Comparison of ENCODE assay signal across 1 cellular context in the genomic region with DNA sequence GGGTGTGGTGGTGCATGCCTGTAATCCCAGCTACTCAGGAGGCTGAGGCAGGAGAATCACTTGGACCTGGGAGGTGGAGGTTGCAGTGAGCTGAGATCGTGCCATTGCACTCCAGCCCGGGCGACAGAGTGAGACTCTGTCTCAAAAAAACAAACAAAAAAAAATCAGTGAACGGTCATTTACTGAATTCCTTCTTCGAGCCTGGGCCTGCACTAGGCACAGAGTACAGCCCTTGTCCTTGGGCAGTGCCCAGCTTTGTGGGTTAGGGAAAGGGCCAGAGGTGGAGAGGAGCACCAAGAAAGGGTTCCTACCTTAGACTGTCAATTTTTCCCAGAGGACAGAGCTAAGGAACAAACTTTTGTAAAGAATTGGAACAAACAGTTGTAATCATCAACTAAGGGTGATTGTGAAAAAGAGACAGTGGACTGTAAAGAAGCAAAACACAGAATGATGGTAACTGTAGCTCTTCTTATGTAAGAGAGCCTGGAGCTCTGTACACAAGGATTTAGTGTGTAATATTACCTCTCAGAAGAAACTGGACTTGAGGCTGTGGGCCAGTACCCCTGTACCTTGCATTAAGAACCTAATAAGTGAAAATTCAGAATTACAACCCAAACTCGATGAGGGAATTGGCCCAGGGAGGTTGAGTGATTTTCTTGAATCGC.
TF ChIP-seq lines count a peak whose summit lies in the region.

No MANE protein-coding gene starts in this region.

TF ChIP-seq in HepG2, 621 proteins besides CTCF, POLR2A, EP300 and RAD21 (continued from another document and continues in another):
- TF ChIP-seq ZNF710 (CRISPR knock-in tag; IDR thresholded peaks at IDR 0.05; ENCODE audit: borderline replicate concordance) (no peak), ZNF724P (CRISPR knock-in tag; IDR thresholded peaks at IDR 0.05; ENCODE audit: borderline replicate concordance) (no peak), TRIM24 (CRISPR knock-in tag; IDR thresholded peaks at IDR 0.05) (no peak), ZBTB25 (CRISPR knock-in tag; IDR thresholded peaks at IDR 0.05) (no peak), KLF12 (CRISPR knock-in tag; IDR thresholded peaks at IDR 0.05; ENCODE audit: borderline replicate concordance) (no peak), NFE2L1 (CRISPR knock-in tag; IDR thresholded peaks at IDR 0.05; ENCODE audit: borderline replicate concordance) (no peak), STAG1 (CRISPR knock-in tag; IDR thresholded peaks at IDR 0.05) (no peak), ARID2 (CRISPR knock-in tag; IDR thresholded peaks at IDR 0.05; ENCODE audit: borderline replicate concordance) (no peak), NBN (conservative IDR thresholded peaks at IDR 0.05) (no peak), ZNF512 (CRISPR knock-in tag; IDR thresholded peaks at IDR 0.05) (no peak), MAFK (conservative IDR thresholded peaks at IDR 0.05 in 1 of 2, IDR thresholded peaks at IDR 0.05 in 1 of 2; ENCODE audit: low read length in 2 of 2) (no peak), ZNF30 (CRISPR knock-in tag; IDR thresholded peaks at IDR 0.05) (no peak), TCF12 (IDR thresholded peaks at IDR 0.05) (no peak), TCF12 (CRISPR knock-in tag; IDR thresholded peaks at IDR 0.05) (no peak), ETV6 (CRISPR knock-in tag; conservative IDR thresholded peaks at IDR 0.05) (no peak), NFE2 (CRISPR knock-in tag; IDR thresholded peaks at IDR 0.05) (no peak), MED1 (CRISPR knock-in tag; IDR thresholded peaks at IDR 0.05) (no peak)
- TF ChIP-seq, protein P1, sequence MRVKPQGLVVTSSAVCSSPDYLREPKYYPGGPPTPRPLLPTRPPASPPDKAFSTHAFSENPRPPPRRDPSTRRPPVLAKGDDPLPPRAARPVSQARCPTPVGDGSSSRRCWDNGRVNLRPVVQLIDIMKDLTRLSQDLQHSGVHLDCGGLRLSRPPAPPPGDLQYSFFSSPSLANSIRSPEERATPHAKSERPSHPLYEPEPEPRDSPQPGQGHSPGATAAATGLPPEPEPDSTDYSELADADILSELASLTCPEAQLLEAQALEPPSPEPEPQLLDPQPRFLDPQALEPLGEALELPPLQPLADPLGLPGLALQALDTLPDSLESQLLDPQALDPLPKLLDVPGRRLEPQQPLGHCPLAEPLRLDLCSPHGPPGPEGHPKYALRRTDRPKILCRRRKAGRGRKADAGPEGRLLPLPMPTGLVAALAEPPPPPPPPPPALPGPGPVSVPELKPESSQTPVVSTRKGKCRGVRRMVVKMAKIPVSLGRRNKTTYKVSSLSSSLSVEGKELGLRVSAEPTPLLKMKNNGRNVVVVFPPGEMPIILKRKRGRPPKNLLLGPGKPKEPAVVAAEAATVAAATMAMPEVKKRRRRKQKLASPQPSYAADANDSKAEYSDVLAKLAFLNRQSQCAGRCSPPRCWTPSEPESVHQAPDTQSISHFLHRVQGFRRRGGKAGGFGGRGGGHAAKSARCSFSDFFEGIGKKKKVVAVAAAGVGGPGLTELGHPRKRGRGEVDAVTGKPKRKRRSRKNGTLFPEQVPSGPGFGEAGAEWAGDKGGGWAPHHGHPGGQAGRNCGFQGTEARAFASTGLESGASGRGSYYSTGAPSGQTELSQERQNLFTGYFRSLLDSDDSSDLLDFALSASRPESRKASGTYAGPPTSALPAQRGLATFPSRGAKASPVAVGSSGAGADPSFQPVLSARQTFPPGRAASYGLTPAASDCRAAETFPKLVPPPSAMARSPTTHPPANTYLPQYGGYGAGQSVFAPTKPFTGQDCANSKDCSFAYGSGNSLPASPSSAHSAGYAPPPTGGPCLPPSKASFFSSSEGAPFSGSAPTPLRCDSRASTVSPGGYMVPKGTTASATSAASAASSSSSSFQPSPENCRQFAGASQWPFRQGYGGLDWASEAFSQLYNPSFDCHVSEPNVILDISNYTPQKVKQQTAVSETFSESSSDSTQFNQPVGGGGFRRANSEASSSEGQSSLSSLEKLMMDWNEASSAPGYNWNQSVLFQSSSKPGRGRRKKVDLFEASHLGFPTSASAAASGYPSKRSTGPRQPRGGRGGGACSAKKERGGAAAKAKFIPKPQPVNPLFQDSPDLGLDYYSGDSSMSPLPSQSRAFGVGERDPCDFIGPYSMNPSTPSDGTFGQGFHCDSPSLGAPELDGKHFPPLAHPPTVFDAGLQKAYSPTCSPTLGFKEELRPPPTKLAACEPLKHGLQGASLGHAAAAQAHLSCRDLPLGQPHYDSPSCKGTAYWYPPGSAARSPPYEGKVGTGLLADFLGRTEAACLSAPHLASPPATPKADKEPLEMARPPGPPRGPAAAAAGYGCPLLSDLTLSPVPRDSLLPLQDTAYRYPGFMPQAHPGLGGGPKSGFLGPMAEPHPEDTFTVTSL (CRISPR knock-in tag; IDR thresholded peaks at IDR 0.05; ENCODE audit: borderline replicate concordance): peak; percentile 71; the same call in 1 of the 2 replicates
- TF ChIP-seq, protein P2, sequence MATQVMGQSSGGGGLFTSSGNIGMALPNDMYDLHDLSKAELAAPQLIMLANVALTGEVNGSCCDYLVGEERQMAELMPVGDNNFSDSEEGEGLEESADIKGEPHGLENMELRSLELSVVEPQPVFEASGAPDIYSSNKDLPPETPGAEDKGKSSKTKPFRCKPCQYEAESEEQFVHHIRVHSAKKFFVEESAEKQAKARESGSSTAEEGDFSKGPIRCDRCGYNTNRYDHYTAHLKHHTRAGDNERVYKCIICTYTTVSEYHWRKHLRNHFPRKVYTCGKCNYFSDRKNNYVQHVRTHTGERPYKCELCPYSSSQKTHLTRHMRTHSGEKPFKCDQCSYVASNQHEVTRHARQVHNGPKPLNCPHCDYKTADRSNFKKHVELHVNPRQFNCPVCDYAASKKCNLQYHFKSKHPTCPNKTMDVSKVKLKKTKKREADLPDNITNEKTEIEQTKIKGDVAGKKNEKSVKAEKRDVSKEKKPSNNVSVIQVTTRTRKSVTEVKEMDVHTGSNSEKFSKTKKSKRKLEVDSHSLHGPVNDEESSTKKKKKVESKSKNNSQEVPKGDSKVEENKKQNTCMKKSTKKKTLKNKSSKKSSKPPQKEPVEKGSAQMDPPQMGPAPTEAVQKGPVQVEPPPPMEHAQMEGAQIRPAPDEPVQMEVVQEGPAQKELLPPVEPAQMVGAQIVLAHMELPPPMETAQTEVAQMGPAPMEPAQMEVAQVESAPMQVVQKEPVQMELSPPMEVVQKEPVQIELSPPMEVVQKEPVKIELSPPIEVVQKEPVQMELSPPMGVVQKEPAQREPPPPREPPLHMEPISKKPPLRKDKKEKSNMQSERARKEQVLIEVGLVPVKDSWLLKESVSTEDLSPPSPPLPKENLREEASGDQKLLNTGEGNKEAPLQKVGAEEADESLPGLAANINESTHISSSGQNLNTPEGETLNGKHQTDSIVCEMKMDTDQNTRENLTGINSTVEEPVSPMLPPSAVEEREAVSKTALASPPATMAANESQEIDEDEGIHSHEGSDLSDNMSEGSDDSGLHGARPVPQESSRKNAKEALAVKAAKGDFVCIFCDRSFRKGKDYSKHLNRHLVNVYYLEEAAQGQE (IDR thresholded peaks at IDR 0.05; ENCODE audit: borderline replicate concordance in 1 of 2, low read depth in 1 of 2, low read length in 2 of 2): no peak
- TF ChIP-seq, protein P3, sequence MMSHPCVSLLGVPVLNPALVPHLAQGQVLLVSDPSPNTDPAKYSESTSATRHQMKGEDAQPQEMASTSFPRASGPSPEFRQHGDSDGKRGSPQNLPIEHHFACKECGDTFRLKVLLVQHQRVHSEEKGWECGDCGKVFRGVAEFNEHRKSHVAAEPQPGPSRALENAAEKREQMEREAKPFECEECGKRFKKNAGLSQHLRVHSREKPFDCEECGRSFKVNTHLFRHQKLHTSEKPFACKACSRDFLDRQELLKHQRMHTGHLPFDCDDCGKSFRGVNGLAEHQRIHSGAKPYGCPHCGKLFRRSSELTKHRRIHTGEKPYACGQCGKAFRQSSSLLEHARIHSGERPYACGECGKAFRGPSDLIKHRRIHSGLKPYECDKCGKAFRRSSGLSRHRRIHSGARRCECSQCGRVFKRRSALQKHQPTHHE (CRISPR knock-in tag; IDR thresholded peaks at IDR 0.05; ENCODE audit: borderline replicate concordance): no peak
- TF ChIP-seq, protein P4, sequence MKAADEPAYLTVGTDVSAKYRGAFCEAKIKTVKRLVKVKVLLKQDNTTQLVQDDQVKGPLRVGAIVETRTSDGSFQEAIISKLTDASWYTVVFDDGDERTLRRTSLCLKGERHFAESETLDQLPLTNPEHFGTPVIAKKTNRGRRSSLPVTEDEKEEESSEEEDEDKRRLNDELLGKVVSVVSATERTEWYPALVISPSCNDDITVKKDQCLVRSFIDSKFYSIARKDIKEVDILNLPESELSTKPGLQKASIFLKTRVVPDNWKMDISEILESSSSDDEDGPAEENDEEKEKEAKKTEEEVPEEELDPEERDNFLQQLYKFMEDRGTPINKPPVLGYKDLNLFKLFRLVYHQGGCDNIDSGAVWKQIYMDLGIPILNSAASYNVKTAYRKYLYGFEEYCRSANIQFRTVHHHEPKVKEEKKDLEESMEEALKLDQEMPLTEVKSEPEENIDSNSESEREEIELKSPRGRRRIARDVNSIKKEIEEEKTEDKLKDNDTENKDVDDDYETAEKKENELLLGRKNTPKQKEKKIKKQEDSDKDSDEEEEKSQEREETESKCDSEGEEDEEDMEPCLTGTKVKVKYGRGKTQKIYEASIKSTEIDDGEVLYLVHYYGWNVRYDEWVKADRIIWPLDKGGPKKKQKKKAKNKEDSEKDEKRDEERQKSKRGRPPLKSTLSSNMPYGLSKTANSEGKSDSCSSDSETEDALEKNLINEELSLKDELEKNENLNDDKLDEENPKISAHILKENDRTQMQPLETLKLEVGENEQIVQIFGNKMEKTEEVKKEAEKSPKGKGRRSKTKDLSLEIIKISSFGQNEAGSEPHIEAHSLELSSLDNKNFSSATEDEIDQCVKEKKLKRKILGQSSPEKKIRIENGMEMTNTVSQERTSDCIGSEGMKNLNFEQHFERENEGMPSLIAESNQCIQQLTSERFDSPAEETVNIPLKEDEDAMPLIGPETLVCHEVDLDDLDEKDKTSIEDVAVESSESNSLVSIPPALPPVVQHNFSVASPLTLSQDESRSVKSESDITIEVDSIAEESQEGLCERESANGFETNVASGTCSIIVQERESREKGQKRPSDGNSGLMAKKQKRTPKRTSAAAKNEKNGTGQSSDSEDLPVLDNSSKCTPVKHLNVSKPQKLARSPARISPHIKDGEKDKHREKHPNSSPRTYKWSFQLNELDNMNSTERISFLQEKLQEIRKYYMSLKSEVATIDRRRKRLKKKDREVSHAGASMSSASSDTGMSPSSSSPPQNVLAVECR (CRISPR knock-in tag; IDR thresholded peaks at IDR 0.05; ENCODE audit: borderline replicate concordance): no peak
- TF ChIP-seq, protein P5, sequence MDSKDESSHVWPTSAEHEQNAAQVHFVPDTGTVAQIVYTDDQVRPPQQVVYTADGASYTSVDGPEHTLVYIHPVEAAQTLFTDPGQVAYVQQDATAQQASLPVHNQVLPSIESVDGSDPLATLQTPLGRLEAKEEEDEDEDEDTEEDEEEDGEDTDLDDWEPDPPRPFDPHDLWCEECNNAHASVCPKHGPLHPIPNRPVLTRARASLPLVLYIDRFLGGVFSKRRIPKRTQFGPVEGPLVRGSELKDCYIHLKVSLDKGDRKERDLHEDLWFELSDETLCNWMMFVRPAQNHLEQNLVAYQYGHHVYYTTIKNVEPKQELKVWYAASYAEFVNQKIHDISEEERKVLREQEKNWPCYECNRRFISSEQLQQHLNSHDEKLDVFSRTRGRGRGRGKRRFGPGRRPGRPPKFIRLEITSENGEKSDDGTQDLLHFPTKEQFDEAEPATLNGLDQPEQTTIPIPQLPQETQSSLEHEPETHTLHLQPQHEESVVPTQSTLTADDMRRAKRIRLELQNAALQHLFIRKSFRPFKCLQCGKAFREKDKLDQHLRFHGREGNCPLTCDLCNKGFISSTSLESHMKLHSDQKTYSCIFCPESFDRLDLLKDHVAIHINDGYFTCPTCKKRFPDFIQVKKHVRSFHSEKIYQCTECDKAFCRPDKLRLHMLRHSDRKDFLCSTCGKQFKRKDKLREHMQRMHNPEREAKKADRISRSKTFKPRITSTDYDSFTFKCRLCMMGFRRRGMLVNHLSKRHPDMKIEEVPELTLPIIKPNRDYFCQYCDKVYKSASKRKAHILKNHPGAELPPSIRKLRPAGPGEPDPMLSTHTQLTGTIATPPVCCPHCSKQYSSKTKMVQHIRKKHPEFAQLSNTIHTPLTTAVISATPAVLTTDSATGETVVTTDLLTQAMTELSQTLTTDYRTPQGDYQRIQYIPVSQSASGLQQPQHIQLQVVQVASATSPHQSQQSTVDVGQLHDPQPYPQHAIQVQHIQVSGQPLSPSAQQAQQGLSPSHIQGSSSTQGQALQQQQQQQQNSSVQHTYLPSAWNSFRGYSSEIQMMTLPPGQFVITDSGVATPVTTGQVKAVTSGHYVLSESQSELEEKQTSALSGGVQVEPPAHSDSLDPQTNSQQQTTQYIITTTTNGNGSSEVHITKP (CRISPR knock-in tag; IDR thresholded peaks at IDR 0.05; ENCODE audit: low read depth): no peak
